Comparison of ENCODE assay signal across 25 cellular contexts in the genomic region with DNA sequence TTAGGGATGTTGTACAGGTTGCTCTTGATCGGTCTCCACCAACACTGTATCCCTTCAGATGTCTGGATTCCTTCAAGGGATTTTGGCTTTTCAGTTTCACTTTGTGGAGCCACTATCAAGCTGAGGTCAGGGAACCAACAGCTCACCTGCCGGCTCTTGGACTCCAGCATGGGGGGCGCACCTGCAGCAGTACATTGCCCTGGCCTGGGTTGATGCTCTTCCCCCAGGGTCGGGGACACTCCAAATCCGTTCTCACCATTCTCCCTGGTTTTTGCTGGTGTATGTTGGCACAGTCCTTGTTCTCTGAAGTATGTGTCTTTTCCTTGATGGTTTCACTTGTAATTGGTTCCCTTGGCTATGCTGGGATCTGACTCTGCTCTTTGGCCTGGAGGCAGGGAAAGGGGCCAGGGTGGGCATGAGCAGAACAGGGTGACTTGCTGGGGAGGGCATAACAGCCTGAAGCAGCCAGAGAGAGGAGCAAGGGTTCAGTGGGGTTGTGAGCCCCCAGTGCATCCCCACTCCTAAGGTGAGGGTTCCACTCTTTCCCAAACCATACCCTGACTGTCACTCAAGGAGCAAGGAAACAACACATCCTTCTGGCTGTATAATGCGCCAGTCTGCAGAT. TPM values are rescaled to one million over a fixed set of nuclear protein-coding genes. Genes with fewer than 3 reads are reported as not detected.
DNase-seq lines count a peak whose midpoint lies in the region; ATAC-seq and TF ChIP-seq lines count a peak whose summit lies in the region.
"Had no signal": no experiment of that assay in that cellular context is flagged by ENCODE, and none has a peak within 500 bp of the region (broad histone marks: within the 10 kb centered on the region; RNA-seq: fewer than 3 reads in every experiment).

No MANE protein-coding gene starts in this region.

- TF ChIP-seq CTCF in natural killer cell (IDR thresholded peaks at IDR 0.05) (no peak), chondrocyte (IDR thresholded peaks at IDR 0.05) (no peak), type B pancreatic cell (conservative IDR thresholded peaks at IDR 0.05) (no peak)

- no peak overlapping the region for H3K23ac ChIP-seq in neuronal stem cell (ENCODE audit: low read depth, low read length, poor library complexity)

- no peak for ATAC-seq in natural killer cell treated with Interleukin-12 subunit alpha and Interleukin-12 subunit beta and Interleukin-15 and Interleukin-18, amount 100 ng/mL, for 72 hours
- ATAC-seq in natural killer cell = no peak
- no peak for ATAC-seq in GM19023 (IDR thresholded peaks at IDR 0.05; ENCODE audit: unreplicated experiment)
- ATAC-seq in GM18519 (IDR thresholded peaks at IDR 0.05; ENCODE audit: low FRiP score, unreplicated experiment) = no peak
- ATAC-seq: A549, HCT116 had no signal

- H3K36me3 ChIP-seq in neuronal stem cell (replicated peaks in 1 of 2; ENCODE audit: control insufficient read depth in 2 of 2, insufficient read depth in 2 of 2, low read length in 2 of 2) = no peaks in the 10 kb centered on the region
- H3K36me3 ChIP-seq: BE2C; BLaER1 treated with 17β-estradiol and CSF1 and Interleukin-3, amounts not matched to agents 10 nM and 100 nM had no signal

- H3K27me3 ChIP-seq in neuronal stem cell (ENCODE audit: control insufficient read depth in 3 of 3, insufficient read depth in 3 of 3, low read depth in 1 of 3, low read length in 3 of 3) = peaks cover 3 to 35% (median 7%) of the 10 kb centered on the region in 3 experiments

- no peak overlapping the region for H3K27ac ChIP-seq in neuronal stem cell (replicated peaks; ENCODE audit: low read length)
- H3K27ac ChIP-seq: A549; BLaER1 treated with 17β-estradiol and CSF1 and Interleukin-3, amounts not matched to agents 10 nM and 100 nM had no signal

- no peak overlapping the region for H2BK15ac ChIP-seq in neuronal stem cell (ENCODE audit: low read length)

- H2BK5ac ChIP-seq in neuronal stem cell (ENCODE audit: low read length) = no peak overlapping the region

- no peak overlapping the region for H3K27ac Mint-ChIP-seq in natural killer cell treated with Interleukin-12 subunit alpha and Interleukin-12 subunit beta and Interleukin-15 and Interleukin-18, amount 100 ng/mL, for 72 hours
- H3K27ac Mint-ChIP-seq in natural killer cell = no peak overlapping the region
- H3K27ac Mint-ChIP-seq in chondrocyte (ENCODE audit: unreplicated experiment) = no peak overlapping the region
- no peak overlapping the region for H3K27ac Mint-ChIP-seq in type B pancreatic cell
- H3K27ac Mint-ChIP-seq: CD4-positive, alpha-beta T cell; GM23338; H9 had no signal

- WGBS in neuronal stem cell (ENCODE audit: extremely low coverage in 2 of 2, insufficient read length in 2 of 2, insufficient replicate concordance in 1 of 2), 2 donors = no CpG with 5 or more reads among the region's 6 CpGs

- H3K18ac ChIP-seq in neuronal stem cell (ENCODE audit: low read length) = no peak overlapping the region

- H3K79me1 ChIP-seq in neuronal stem cell (ENCODE audit: low read depth, low read length) = peaks cover 8% of the 10 kb centered on the region

- H4K8ac ChIP-seq in neuronal stem cell (ENCODE audit: low read depth, low read length) = no peak overlapping the region

- peaks cover 0 to 11% of the 10 kb centered on the region in 2 donors for H3K4me1 ChIP-seq in neuronal stem cell (ENCODE audit: control insufficient read depth in 2 of 2, insufficient read depth in 1 of 2, low read depth in 1 of 2, low read length in 2 of 2)
- H3K4me1 ChIP-seq: BE2C had no signal

- no peak overlapping the region for H3K4me2 ChIP-seq in neuronal stem cell (ENCODE audit: insufficient read depth, low read length, poor library complexity, severe bottlenecking)
- H3K4me2 ChIP-seq: A549, GM23338 had no signal

- no peak overlapping the region for H2BK120ac ChIP-seq in neuronal stem cell (ENCODE audit: low read depth, low read length)

- no peak overlapping the region for H2AK5ac ChIP-seq in neuronal stem cell (ENCODE audit: low read depth, low read length)

- H3K9ac ChIP-seq in neuronal stem cell (ENCODE audit: low read depth, low read length, poor library complexity) = peak overlapping the region; percentile 72
- H3K9ac ChIP-seq: BLaER1 treated with 17β-estradiol and CSF1 and Interleukin-3, amounts not matched to agents 10 nM and 100 nM had no signal

- H3K4ac ChIP-seq in neuronal stem cell (ENCODE audit: low read length) = no peak overlapping the region

- no peak overlapping the region for H3K4me3 Mint-ChIP-seq in natural killer cell treated with Interleukin-12 subunit alpha and Interleukin-12 subunit beta and Interleukin-15 and Interleukin-18, amount 100 ng/mL, for 72 hours
- H3K4me3 Mint-ChIP-seq in natural killer cell (no peak overlapping the region), chondrocyte (ENCODE audit: unreplicated experiment) (no peak overlapping the region), type B pancreatic cell (peak overlapping the region; percentile 20)
- H3K4me3 Mint-ChIP-seq: CD14-positive monocyte; CD4-positive, alpha-beta T cell; CD8-positive, alpha-beta memory T cell; GM23338; H9 had no signal

- no peak overlapping the region for H3K4me3 ChIP-seq in neuronal stem cell (ENCODE audit: low read length in 2 of 2)
- H3K4me3 ChIP-seq: A549; BLaER1 treated with 17β-estradiol and CSF1 and Interleukin-3, amounts not matched to agents 10 nM and 100 nM; GM12878; GM23338 had no signal

- no peaks in the 10 kb centered on the region for H3K9me3 Mint-ChIP-seq in natural killer cell treated with Interleukin-12 subunit alpha and Interleukin-12 subunit beta and Interleukin-15 and Interleukin-18, amount 100 ng/mL, for 72 hours
- H3K9me3 Mint-ChIP-seq in natural killer cell (no peaks in the 10 kb centered on the region), chondrocyte (ENCODE audit: low read depth) (no peaks in the 10 kb centered on the region), type B pancreatic cell (no peaks in the 10 kb centered on the region)
- H3K9me3 Mint-ChIP-seq: CD14-positive monocyte; CD4-positive, alpha-beta T cell; CD8-positive, alpha-beta memory T cell; GM23338; H9 had no signal

- peak overlapping the region; percentile 50 for H2BK12ac ChIP-seq in neuronal stem cell (ENCODE audit: low read length)

- H4K91ac ChIP-seq in neuronal stem cell (ENCODE audit: low read depth, low read length, poor library complexity) = no peak overlapping the region

- no peaks in the 10 kb centered on the region for H3K4me1 Mint-ChIP-seq in natural killer cell treated with Interleukin-12 subunit alpha and Interleukin-12 subunit beta and Interleukin-15 and Interleukin-18, amount 100 ng/mL, for 72 hours (ENCODE audit: low read depth in 2 of 2)
- H3K4me1 Mint-ChIP-seq in natural killer cell (no peaks in the 10 kb centered on the region), chondrocyte (ENCODE audit: low read depth) (no peaks in the 10 kb centered on the region), type B pancreatic cell (ENCODE audit: unreplicated experiment) (no peaks in the 10 kb centered on the region)
- H3K4me1 Mint-ChIP-seq: CD14-positive monocyte; CD8-positive, alpha-beta memory T cell had no signal

- no peak overlapping the region for H2AFZ ChIP-seq in neuronal stem cell (ENCODE audit: low read length)
- H2AFZ ChIP-seq: GM23338 had no signal

- no peaks in the 10 kb centered on the region for H3K36me3 Mint-ChIP-seq in natural killer cell treated with Interleukin-12 subunit alpha and Interleukin-12 subunit beta and Interleukin-15 and Interleukin-18, amount 100 ng/mL, for 72 hours
- no peaks in the 10 kb centered on the region for H3K36me3 Mint-ChIP-seq in natural killer cell
- no peaks in the 10 kb centered on the region for H3K36me3 Mint-ChIP-seq in chondrocyte (ENCODE audit: low read depth)
- H3K36me3 Mint-ChIP-seq in type B pancreatic cell = no peaks in the 10 kb centered on the region
- H3K36me3 Mint-ChIP-seq: CD14-positive monocyte; CD8-positive, alpha-beta memory T cell had no signal

- H3K9me3 ChIP-seq in neuronal stem cell (replicated peaks in 1 of 2; ENCODE audit: control insufficient read depth in 2 of 2, insufficient read depth in 1 of 2, low read depth in 1 of 2, low read length in 2 of 2) = no peaks in the 10 kb centered on the region
- H3K9me3 ChIP-seq: A549; BE2C; BLaER1 treated with 17β-estradiol and CSF1 and Interleukin-3, amounts not matched to agents 10 nM and 100 nM had no signal

- DNase-seq in natural killer cell treated with Interleukin-12 subunit alpha and Interleukin-12 subunit beta and Interleukin-15 and Interleukin-18, amount 100 ng/mL, for 72 hours (ENCODE audit: low spot score) = peak; percentile 51
- DNase-seq in natural killer cell (no peak), chondrocyte (ENCODE audit: low spot score) (peak; percentile 55), neuronal stem cell (ENCODE audit: low spot score) (no peak), type B pancreatic cell (ENCODE audit: extremely low spot score, unreplicated experiment) (no peak)
- no peak for DNase-seq in activated CD4-positive, alpha-beta T cell treated with anti-CD3 and anti-CD28 coated beads for 1 hour
- DNase-seq: 8988T; ACHN; AML-193; BE2C; CD4-positive, alpha-beta T cell; CD8-positive, alpha-beta memory T cell; DMS 273 treated with DMSO at 0.1 percent for 48 hours; DMS79; EL; GDM1; H9 had no signal

- intact Hi-C loops in natural killer cell (cut with micrococcal nuclease) = no loop called here

- no peak overlapping the region for H3K14ac ChIP-seq in neuronal stem cell (ENCODE audit: low read length)

- H3K27me3 Mint-ChIP-seq in natural killer cell treated with Interleukin-12 subunit alpha and Interleukin-12 subunit beta and Interleukin-15 and Interleukin-18, amount 100 ng/mL, for 72 hours = peaks cover 8 to 10% of the 10 kb centered on the region in 2 donors
- H3K27me3 Mint-ChIP-seq in natural killer cell (ENCODE audit: low read depth in 2 of 2) = peaks cover 5 to 7% of the 10 kb centered on the region in 2 donors
- H3K27me3 Mint-ChIP-seq in chondrocyte (ENCODE audit: low read depth) = peaks cover 38% of the 10 kb centered on the region
- peaks cover 45% of the 10 kb centered on the region for H3K27me3 Mint-ChIP-seq in type B pancreatic cell

RNA-seq across cellular contexts. Expression of gene ARHGEF4, which starts 5.1 kb away (rescaled TPM):
- total RNA-seq in natural killer cell treated with Interleukin-12 subunit alpha and Interleukin-12 subunit beta and Interleukin-15 and Interleukin-18, amount 100 ng/mL, for 72 hours = not detected
- under 1 TPM in 1 of 3 donors, not detected in 2; 0.11 TPM for total RNA-seq in natural killer cell
- 6.3 to 12.3 TPM (median 10.6 TPM) in 3 replicates for total RNA-seq in chondrocyte
- polyA plus RNA-seq in neuronal stem cell (2013, experiment 1 of 2) = 38.1 TPM
- 36.3 TPM for polyA plus RNA-seq in neuronal stem cell (2013, experiment 2 of 2)
- total RNA-seq in type B pancreatic cell (ENCODE audit: low replicate concordance) = 15.7 and 31.4 TPM in 2 replicates
- polyA plus RNA-seq: CD14-positive monocyte had no signal

Comparison
In these comparisons a context has a peak if more than half of its experiments do, and no peak if none do; other contexts are left out.
1. DNase-seq: peak in natural killer cell treated with Interleukin-12 subunit alpha and Interleukin-12 subunit beta and Interleukin-15 and Interleukin-18, amount 100 ng/mL, for 72 hours (single experiment) and chondrocyte (single experiment); none in natural killer cell (single experiment), neuronal stem cell (single experiment), type B pancreatic cell (single experiment) and activated CD4-positive, alpha-beta T cell treated with anti-CD3 and anti-CD28 coated beads for 1 hour (single experiment).